21 cellular contexts compared by ENCODE assay signal in genomic region chr17:81162491-81162890, GRCh38. TPM values are rescaled to one million over a fixed set of nuclear protein-coding genes. Genes with fewer than 3 reads are reported as not detected.
DNase-seq lines count a peak whose midpoint lies in the region; ATAC-seq, FAIRE-seq and TF ChIP-seq lines count a peak whose summit lies in the region.
"Had no signal": no experiment of that assay in that cellular context is flagged by ENCODE, and none has a peak within 500 bp of the region (broad histone marks: within the 10 kb centered on the region; RNA-seq: fewer than 3 reads in every experiment).

No MANE protein-coding gene starts in this region.

- intact Hi-C loops in kidney (cut with DNase I) = no loop called here
- intact Hi-C loops in pancreas (cut with DNase I) = no loop called here
- intact Hi-C loops in naive thymus-derived CD4-positive, alpha-beta T cell (cut with micrococcal nuclease) = no loop called here

- CTCF ChIA-PET in naive thymus-derived CD4-positive, alpha-beta T cell (lab: Charles Lee) = no interaction called here

- peaks cover 0 to 22% (median 17%) of the 10 kb centered on the region in 5 donors for H3K27me3 Mint-ChIP-seq in naive thymus-derived CD4-positive, alpha-beta T cell

- H3K4me3 ChIP-seq in BLaER1 = no peak overlapping the region
- no peak overlapping the region for H3K4me3 ChIP-seq in kidney (ENCODE audit: low read length in 2 of 2)
- no peak overlapping the region for H3K4me3 ChIP-seq in pancreas
- no peak overlapping the region for H3K4me3 ChIP-seq in naive thymus-derived CD4-positive, alpha-beta T cell (ENCODE audit: low read length)

- DNase-seq in COLO668 (lab: John Stamatoyannopoulos, UW; ENCODE audit: unreplicated experiment) = peak; percentile 16
- DNase-seq in kidney = peak; percentile 59
- peak; percentile 84 to 96 (median 94) for DNase-seq in pancreas
- no peak for DNase-seq in activated CD4-positive, alpha-beta T cell treated with anti-CD3 and anti-CD28 coated beads for 48 hours
- no peak for DNase-seq in naive thymus-derived CD4-positive, alpha-beta T cell
- no peak for DNase-seq in NK-92 treated with Interleukin-12 subunit alpha and Interleukin-12 subunit beta, amount 100 ng/mL, for 24 hours (lab: John Stamatoyannopoulos, UW)
- DNase-seq: Calu3; CD8-positive, alpha-beta T cell; DMS153; GDM1; H7; Kasumi-1; NCI-H1694 treated with DMSO at 0.1 percent for 48 hours; NCI-H2081 treated with DMSO at 0.1 percent for 48 hours; NCI-H2171 treated with DMSO at 0.1 percent for 48 hours; NCI-H524 treated with DMSO at 0.1 percent for 48 hours had no signal

- peaks cover 0 to 1% (median 0%) of the 10 kb centered on the region in 11 donors for H3K9me3 Mint-ChIP-seq in naive thymus-derived CD4-positive, alpha-beta T cell
- H3K9me3 Mint-ChIP-seq: CD8-positive, alpha-beta T cell had no signal

- peaks cover 0 to 5% (median 0%) of the 10 kb centered on the region in 7 donors for H3K4me1 Mint-ChIP-seq in naive thymus-derived CD4-positive, alpha-beta T cell

- no peak overlapping the region for H3K4me3 Mint-ChIP-seq in naive thymus-derived CD4-positive, alpha-beta T cell
- H3K4me3 Mint-ChIP-seq: CD8-positive, alpha-beta T cell had no signal

- H3K27me3 ChIP-seq in BLaER1 (peaks cover 72% of the 10 kb centered on the region), pancreas (no peaks in the 10 kb centered on the region)
- H3K27me3 ChIP-seq in naive thymus-derived CD4-positive, alpha-beta T cell (ENCODE audit: control insufficient read depth in 2 of 2, insufficient read depth in 2 of 2, low read length in 2 of 2) = no peaks in the 10 kb centered on the region

- H3K9ac ChIP-seq in BLaER1 (no peak overlapping the region), kidney (ENCODE audit: low read length in 2 of 2) (no peak overlapping the region)

- H3K4me1 ChIP-seq in BLaER1 (peaks cover 73% of the 10 kb centered on the region), kidney (ENCODE audit: control insufficient read depth in 1 of 2, insufficient read depth in 1 of 2, low read depth in 1 of 2, low read length in 2 of 2) (no peaks in the 10 kb centered on the region), pancreas (peaks cover 0 to 30% (median 22%) of the 10 kb centered on the region in 3 donors)
- H3K4me1 ChIP-seq in naive thymus-derived CD4-positive, alpha-beta T cell (ENCODE audit: control insufficient read depth in 2 of 2, insufficient read depth in 2 of 2, low read length in 2 of 2) = no peaks in the 10 kb centered on the region

- H4K20me1 ChIP-seq in BLaER1 = peaks cover 19% of the 10 kb centered on the region

- H3K36me3 ChIP-seq in BLaER1 = no peaks in the 10 kb centered on the region
- no peaks in the 10 kb centered on the region for H3K36me3 ChIP-seq in kidney (ENCODE audit: control insufficient read depth in 1 of 2, insufficient read depth in 2 of 2, low read length in 2 of 2)
- no peaks in the 10 kb centered on the region for H3K36me3 ChIP-seq in pancreas
- H3K36me3 ChIP-seq in naive thymus-derived CD4-positive, alpha-beta T cell (ENCODE audit: control insufficient read depth in 2 of 3, insufficient read depth in 3 of 3, low read length in 3 of 3) = no peaks in the 10 kb centered on the region

- H3K9me3 ChIP-seq in BLaER1 = no peaks in the 10 kb centered on the region
- H3K9me3 ChIP-seq in kidney (ENCODE audit: control insufficient read depth in 1 of 2, low read length in 2 of 2) = no peaks in the 10 kb centered on the region
- H3K9me3 ChIP-seq in pancreas = no peaks in the 10 kb centered on the region
- H3K9me3 ChIP-seq in naive thymus-derived CD4-positive, alpha-beta T cell (ENCODE audit: control insufficient read depth in 2 of 3, low read length in 3 of 3) = no peaks in the 10 kb centered on the region

- TF ChIP-seq CTCF in kidney (IDR thresholded peaks at IDR 0.05; ENCODE audit: borderline replicate concordance, extremely low read depth, insufficient read depth) (no peak), pancreas (IDR thresholded peaks at IDR 0.05) (no peak)

- no peak overlapping the region for H3K27ac Mint-ChIP-seq in naive thymus-derived CD4-positive, alpha-beta T cell
- H3K27ac Mint-ChIP-seq: CD8-positive, alpha-beta T cell had no signal

- POLR2A ChIA-PET in naive thymus-derived CD4-positive, alpha-beta T cell (lab: Charles Lee) = no interaction called here

- ATAC-seq in pancreas = peak; percentile 63 to 74 (median 70)
- ATAC-seq in naive thymus-derived CD4-positive, alpha-beta T cell = no peak
- ATAC-seq: CD8-positive, alpha-beta T cell had no signal

- H3K4me2 ChIP-seq in BLaER1 = peak overlapping the region; percentile 89

- no peaks in the 10 kb centered on the region for H3K36me3 Mint-ChIP-seq in naive thymus-derived CD4-positive, alpha-beta T cell
- H3K36me3 Mint-ChIP-seq: CD8-positive, alpha-beta T cell had no signal

- WGBS in pancreas, 2 donors = 26 to 41% methylated on average over 11 of the region's 11 CpGs

- H3K27ac ChIP-seq in BLaER1 (no peak overlapping the region), kidney (ENCODE audit: low read depth in 2 of 2, low read length in 2 of 2) (no peak overlapping the region), pancreas (peak overlapping the region; percentile 48 to 93 (median 88))
- H3K27ac ChIP-seq in naive thymus-derived CD4-positive, alpha-beta T cell (ENCODE audit: low read depth, low read length) = no peak overlapping the region

- FAIRE-seq in kidney (lab: Jason Lieb, UNC) = no peak
- no peak for FAIRE-seq in pancreas (lab: Jason Lieb, UNC)

RNA-seq across cellular contexts. Expression of gene PVALEF, which starts 2.8 kb away (rescaled TPM):
- total RNA-seq in kidney = not detected
- not detected for polyA plus RNA-seq in kidney (ENCODE audit: insufficient read depth, low read depth, low replicate concordance)
- under 1 TPM in 4 of 6 donors, not detected in 2; 0.12 to 0.51 (median 0.27) TPM for total RNA-seq in pancreas
- under 1 TPM; 0.11 to 0.12 TPM for polyA plus RNA-seq in pancreas
- total RNA-seq in naive thymus-derived CD4-positive, alpha-beta T cell = not detected
- polyA plus RNA-seq in naive thymus-derived CD4-positive, alpha-beta T cell = not detected
- total RNA-seq: A673; Calu3; CD8-positive, alpha-beta T cell; H7; MCF 10A; RPMI7951 had no signal
- polyA plus RNA-seq: BJ had no signal

RNA-seq across cellular contexts. Expression of gene AATK, which starts 3.5 kb away (rescaled TPM):
- 4.2 TPM for total RNA-seq in kidney
- 0.65 TPM for polyA plus RNA-seq in kidney (ENCODE audit: insufficient read depth, low read depth, low replicate concordance)
- total RNA-seq in pancreas = 10 to 100 TPM; 24.9 to 49.6 (median 30.1) TPM
- polyA plus RNA-seq in pancreas = 10 to 100 TPM; 24.3 to 40.1 TPM
- 10 to 100 TPM in 1 of 5 experiments, 1 to 10 TPM in 2, under 1 TPM in 2; 0.46 to 10.4 (median 1.4) TPM for total RNA-seq in naive thymus-derived CD4-positive, alpha-beta T cell
- polyA plus RNA-seq in naive thymus-derived CD4-positive, alpha-beta T cell = not detected
- total RNA-seq: Calu3, RPMI7951 had no signal

Comparison
In these comparisons a context has a peak if more than half of its experiments do, and no peak if none do; other contexts are left out.
1. H3K27ac ChIP-seq: peak in pancreas (4 of 4); none in BLaER1 (single experiment), kidney (0 of 2) and naive thymus-derived CD4-positive, alpha-beta T cell (single experiment).
2. DNase-seq: peak in COLO668 (single experiment), kidney (single experiment) and pancreas (6 of 6); none in activated CD4-positive, alpha-beta T cell treated with anti-CD3 and anti-CD28 coated beads for 48 hours (single experiment), naive thymus-derived CD4-positive, alpha-beta T cell (0 of 9) and NK-92 treated with Interleukin-12 subunit alpha and Interleukin-12 subunit beta, amount 100 ng/mL, for 24 hours (single experiment).